Comparison of ENCODE assay signal across 1 cellular context in the genomic region with DNA sequence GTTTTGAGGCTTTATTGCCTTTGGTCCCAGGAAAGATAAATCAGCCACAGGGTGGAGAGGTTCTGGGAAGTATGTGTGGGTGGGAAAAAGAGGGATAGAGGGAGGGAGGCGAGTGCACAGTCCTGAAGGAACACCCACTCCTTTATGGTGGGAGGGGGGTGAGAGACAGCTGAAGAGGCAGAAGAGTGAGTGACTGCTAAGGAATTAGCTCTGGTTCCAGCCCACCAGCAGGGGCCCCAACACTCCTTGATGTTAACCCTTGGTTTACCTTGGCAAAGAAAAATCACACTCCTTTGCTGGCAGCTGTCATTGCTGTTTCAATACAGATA.
TF ChIP-seq lines count a peak whose summit lies in the region.

No MANE protein-coding gene starts in this region.

TF ChIP-seq in GM23338, 12 proteins besides CTCF, POLR2A, EP300 and RAD21 (continued from another document):
- TF ChIP-seq, protein P1, sequence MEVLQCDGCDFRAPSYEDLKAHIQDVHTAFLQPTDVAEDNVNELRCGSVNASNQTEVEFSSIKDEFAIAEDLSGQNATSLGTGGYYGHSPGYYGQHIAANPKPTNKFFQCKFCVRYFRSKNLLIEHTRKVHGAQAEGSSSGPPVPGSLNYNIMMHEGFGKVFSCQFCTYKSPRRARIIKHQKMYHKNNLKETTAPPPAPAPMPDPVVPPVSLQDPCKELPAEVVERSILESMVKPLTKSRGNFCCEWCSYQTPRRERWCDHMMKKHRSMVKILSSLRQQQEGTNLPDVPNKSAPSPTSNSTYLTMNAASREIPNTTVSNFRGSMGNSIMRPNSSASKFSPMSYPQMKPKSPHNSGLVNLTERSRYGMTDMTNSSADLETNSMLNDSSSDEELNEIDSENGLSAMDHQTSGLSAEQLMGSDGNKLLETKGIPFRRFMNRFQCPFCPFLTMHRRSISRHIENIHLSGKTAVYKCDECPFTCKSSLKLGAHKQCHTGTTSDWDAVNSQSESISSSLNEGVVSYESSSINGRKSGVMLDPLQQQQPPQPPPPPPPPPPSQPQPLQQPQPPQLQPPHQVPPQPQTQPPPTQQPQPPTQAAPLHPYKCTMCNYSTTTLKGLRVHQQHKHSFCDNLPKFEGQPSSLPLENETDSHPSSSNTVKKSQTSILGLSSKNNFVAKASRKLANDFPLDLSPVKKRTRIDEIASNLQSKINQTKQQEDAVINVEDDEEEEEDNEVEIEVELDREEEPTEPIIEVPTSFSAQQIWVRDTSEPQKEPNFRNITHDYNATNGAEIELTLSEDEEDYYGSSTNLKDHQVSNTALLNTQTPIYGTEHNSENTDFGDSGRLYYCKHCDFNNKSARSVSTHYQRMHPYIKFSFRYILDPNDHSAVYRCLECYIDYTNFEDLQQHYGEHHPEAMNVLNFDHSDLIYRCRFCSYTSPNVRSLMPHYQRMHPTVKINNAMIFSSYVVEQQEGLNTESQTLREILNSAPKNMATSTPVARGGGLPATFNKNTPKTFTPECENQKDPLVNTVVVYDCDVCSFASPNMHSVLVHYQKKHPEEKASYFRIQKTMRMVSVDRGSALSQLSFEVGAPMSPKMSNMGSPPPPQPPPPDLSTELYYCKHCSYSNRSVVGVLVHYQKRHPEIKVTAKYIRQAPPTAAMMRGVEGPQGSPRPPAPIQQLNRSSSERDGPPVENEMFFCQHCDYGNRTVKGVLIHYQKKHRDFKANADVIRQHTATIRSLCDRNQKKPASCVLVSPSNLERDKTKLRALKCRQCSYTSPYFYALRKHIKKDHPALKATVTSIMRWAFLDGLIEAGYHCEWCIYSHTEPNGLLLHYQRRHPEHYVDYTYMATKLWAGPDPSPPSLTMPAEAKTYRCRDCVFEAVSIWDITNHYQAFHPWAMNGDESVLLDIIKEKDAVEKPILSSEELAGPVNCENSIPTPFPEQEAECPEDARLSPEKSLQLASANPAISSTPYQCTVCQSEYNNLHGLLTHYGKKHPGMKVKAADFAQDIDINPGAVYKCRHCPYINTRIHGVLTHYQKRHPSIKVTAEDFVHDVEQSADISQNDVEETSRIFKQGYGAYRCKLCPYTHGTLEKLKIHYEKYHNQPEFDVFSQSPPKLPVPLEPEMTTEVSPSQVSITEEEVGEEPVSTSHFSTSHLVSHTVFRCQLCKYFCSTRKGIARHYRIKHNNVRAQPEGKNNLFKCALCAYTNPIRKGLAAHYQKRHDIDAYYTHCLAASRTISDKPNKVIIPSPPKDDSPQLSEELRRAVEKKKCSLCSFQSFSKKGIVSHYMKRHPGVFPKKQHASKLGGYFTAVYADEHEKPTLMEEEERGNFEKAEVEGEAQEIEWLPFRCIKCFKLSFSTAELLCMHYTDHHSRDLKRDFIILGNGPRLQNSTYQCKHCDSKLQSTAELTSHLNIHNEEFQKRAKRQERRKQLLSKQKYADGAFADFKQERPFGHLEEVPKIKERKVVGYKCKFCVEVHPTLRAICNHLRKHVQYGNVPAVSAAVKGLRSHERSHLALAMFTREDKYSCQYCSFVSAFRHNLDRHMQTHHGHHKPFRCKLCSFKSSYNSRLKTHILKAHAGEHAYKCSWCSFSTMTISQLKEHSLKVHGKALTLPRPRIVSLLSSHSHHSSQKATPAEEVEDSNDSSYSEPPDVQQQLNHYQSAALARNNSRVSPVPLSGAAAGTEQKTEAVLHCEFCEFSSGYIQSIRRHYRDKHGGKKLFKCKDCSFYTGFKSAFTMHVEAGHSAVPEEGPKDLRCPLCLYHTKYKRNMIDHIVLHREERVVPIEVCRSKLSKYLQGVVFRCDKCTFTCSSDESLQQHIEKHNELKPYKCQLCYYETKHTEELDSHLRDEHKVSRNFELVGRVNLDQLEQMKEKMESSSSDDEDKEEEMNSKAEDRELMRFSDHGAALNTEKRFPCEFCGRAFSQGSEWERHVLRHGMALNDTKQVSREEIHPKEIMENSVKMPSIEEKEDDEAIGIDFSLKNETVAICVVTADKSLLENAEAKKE (CRISPR knock-in tag; IDR thresholded peaks at IDR 0.05) = no peak
- TF ChIP-seq NANOG (IDR thresholded peaks at IDR 0.05; ENCODE audit: borderline replicate concordance) (no peak), STAT1 (IDR thresholded peaks at IDR 0.05; ENCODE audit: unreplicated experiment) (no peak), POLR2AphosphoS5 (IDR thresholded peaks at IDR 0.05; ENCODE audit: low read depth) (no peak), JUNB (IDR thresholded peaks at IDR 0.05; ENCODE audit: unreplicated experiment) (no peak), EZH2phosphoT487 (IDR thresholded peaks at IDR 0.05; ENCODE audit: unreplicated experiment) (no peak), CREB1 (CRISPR knock-in tag; IDR thresholded peaks at IDR 0.05; ENCODE audit: low read depth) (no peak)
